In genomic region chr14:20697273-20698017, GRCh38 we compare ENCODE assay signal across 8 cellular contexts. TPM values are rescaled to one million over a fixed set of nuclear protein-coding genes. Genes with fewer than 3 reads are reported as not detected.
DNase-seq lines count a peak whose midpoint lies in the region; ATAC-seq lines count a peak whose summit lies in the region.

No MANE protein-coding gene starts in this region.

- DNase-seq in ELF-1 (ENCODE audit: low read depth, low spot score) (peak; percentile 60), HT-29 (ENCODE audit: low spot score) (peak; percentile 87), SJCRH30 (peak; percentile 29 to 65), glomerular visceral epithelial cell (ENCODE audit: extremely low spot score) (peak; percentile 58), posterior cingulate gyrus (peak in 7 of 10 donors; percentile 66 to 95 (median 77)), 8988T (no peak)
- DNase-seq in activated naive CD4-positive, alpha-beta T cell (lab: John Stamatoyannopoulos, UW), result peak in 3 of 4 experiments; percentile 6 to 41 (median 6)

- intact Hi-C loops in posterior cingulate gyrus (cut with DNase I), result loop anchor here (1.0 to 5.0 kb wide), 2 partner anchors 158 to 275 kb away; no protein-coding TSS in a partner anchor

- no peak for ATAC-seq in GM19397 (IDR thresholded peaks at IDR 0.05; ENCODE audit: unreplicated experiment)

- H3K4me1 ChIP-seq in SJCRH30, result no peaks in the 10 kb centered on the region

- no peaks in the 10 kb centered on the region for H3K9me3 ChIP-seq in SJCRH30 (replicated peaks)

- 0 out of 2 replicates have a peak, but pooled peaks cover 4% of the 10 kb centered on the region for H3K27me3 ChIP-seq in SJCRH30

- no peaks in the 10 kb centered on the region for H3K36me3 ChIP-seq in SJCRH30

- no peak overlapping the region for H3K27ac ChIP-seq in SJCRH30

- H3K4me3 ChIP-seq in SJCRH30, result no peak overlapping the region

RNA-seq across cellular contexts. Expression of gene ANG, which starts 8.9 kb away (rescaled TPM):
- total RNA-seq in HT-29 (2014; rRNA removed; shearing (Covaris generic)), result 0.57 and 4.0 TPM in 2 replicates
- 0.49 and 0.79 TPM in 2 replicates for total RNA-seq in SJCRH30 (2014; rRNA removed; shearing (Covaris generic))

RNA-seq across cellular contexts. Expression of gene RNASE4, which starts 13.1 kb away (rescaled TPM):
- 6.6 and 8.7 TPM in 2 replicates for total RNA-seq in HT-29 (2014; rRNA removed; shearing (Covaris generic))
- 0.69 and 0.71 TPM in 2 replicates for total RNA-seq in SJCRH30 (2014; rRNA removed; shearing (Covaris generic))

RNA-seq across cellular contexts. Expression of gene EDDM3A, which starts 48.2 kb away (rescaled TPM):
- not detected in 2 replicates for total RNA-seq in HT-29 (2014; rRNA removed; shearing (Covaris generic))
- not detected in 2 replicates for total RNA-seq in SJCRH30 (2014; rRNA removed; shearing (Covaris generic))

RNA-seq across cellular contexts. Expression of gene OR6S1, which starts 56.0 kb away (rescaled TPM):
- not detected in 2 replicates for total RNA-seq in HT-29 (2014; rRNA removed; shearing (Covaris generic))
- total RNA-seq in SJCRH30 (2014; rRNA removed; shearing (Covaris generic)), result not detected in 2 replicates
